Comparison of ENCODE assay signal across 12 cellular contexts in the genomic region with DNA sequence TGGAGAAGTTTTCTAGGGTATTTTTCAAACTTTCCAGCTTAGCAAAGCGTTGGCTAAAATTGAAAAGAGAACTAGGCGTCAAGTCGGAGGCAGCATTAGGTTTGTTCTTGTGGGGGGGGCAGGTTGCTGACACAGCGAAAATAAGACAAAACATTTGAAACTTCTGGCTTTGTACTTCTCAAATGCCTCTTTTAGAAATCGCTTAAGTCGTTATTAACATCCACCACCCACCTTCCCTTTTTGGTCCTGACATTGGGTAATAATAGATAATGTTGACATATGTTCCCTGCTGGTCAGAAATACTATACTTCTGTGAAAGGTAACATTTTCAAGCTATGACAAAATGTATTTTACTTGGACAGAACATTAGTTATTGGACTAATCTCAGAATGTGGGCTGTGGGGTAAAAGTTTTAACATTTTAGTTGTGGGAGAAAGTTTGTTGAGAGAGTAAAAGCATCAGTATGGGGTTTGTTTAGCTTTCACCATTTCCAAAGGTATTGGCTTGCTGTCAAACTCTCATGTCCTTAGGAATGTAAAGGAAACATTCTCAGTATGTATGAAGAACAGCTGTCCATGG.
DNase-seq lines count a peak whose midpoint lies in the region; ATAC-seq and TF ChIP-seq lines count a peak whose summit lies in the region.
"Had no signal": no experiment of that assay in that cellular context is flagged by ENCODE, and none has a peak within 500 bp of the region (broad histone marks: within the 10 kb centered on the region; RNA-seq: fewer than 3 reads in every experiment).

No MANE protein-coding gene starts in this region.

- H3K36me3 ChIP-seq in MG63 = no peaks in the 10 kb centered on the region
- H3K36me3 ChIP-seq: BLaER1 treated with 17β-estradiol and CSF1 and Interleukin-3, amounts not matched to agents 10 nM and 100 nM; ovary had no signal

- ATAC-seq in GM18502 (IDR thresholded peaks at IDR 0.05; ENCODE audit: poor library complexity, unreplicated experiment) (no peak), GM19397 (IDR thresholded peaks at IDR 0.05; ENCODE audit: unreplicated experiment) (no peak)

- H3K4me3 Mint-ChIP-seq in CD14-positive monocyte = peak overlapping the region; percentile 28 to 76

- H3K36me3 Mint-ChIP-seq in CD14-positive monocyte = no peaks in the 10 kb centered on the region

- peak overlapping the region; percentile 94 to 99 (median 97) for H3K27ac Mint-ChIP-seq in CD14-positive monocyte

- no peaks in the 10 kb centered on the region for H3K9me3 Mint-ChIP-seq in CD14-positive monocyte

- H3K27me3 Mint-ChIP-seq in CD14-positive monocyte (ENCODE audit: low read depth in 3 of 3) = no peaks in the 10 kb centered on the region

- no peaks in the 10 kb centered on the region for H3K27me3 ChIP-seq in MG63
- H3K27me3 ChIP-seq: BLaER1 treated with 17β-estradiol and CSF1 and Interleukin-3, amounts not matched to agents 10 nM and 100 nM; ovary had no signal

- intact Hi-C loops in CD14-positive monocyte (cut with micrococcal nuclease) = loop anchor here in 1 of 2 donors (5.0 to 10.0 kb wide), 2 partner anchors 47 to 86 kb away; a partner anchor contains a TSS

- H3K4me3 ChIP-seq in MG63 = no peak overlapping the region
- H3K4me3 ChIP-seq: BLaER1 treated with 17β-estradiol and CSF1 and Interleukin-3, amounts not matched to agents 10 nM and 100 nM; ovary had no signal

- DNase-seq in CD14-positive monocyte (ENCODE audit: low spot score) (peak; percentile 61), NOMO-1 treated with dmso at 0.1 percent for 144 hours (lab: John Stamatoyannopoulos, UW; ENCODE audit: unreplicated experiment) (peak; percentile 82), fibroblast of peridontal ligament (ENCODE audit: extremely low read depth) (peak; percentile 75), non-pigmented ciliary epithelial cell (ENCODE audit: low read depth) (peak; percentile 24), MG63 (no peak)
- no peak for DNase-seq in stimulated activated CD4-positive, alpha-beta T cell treated with anti-CD3 and anti-CD28 coated beads, Interleukin-4, amount 100 ng/mL, for 24 hours
- DNase-seq: dermis blood vessel endothelial cell, NCI-H748 treated with DMSO at 0.1 percent for 48 hours had no signal

- TF ChIP-seq CTCF in CD14-positive monocyte (IDR thresholded peaks at IDR 0.05) = no peak

- peaks cover 52% of the 10 kb centered on the region for H3K4me1 Mint-ChIP-seq in CD14-positive monocyte

- no peaks in the 10 kb centered on the region; the same call in 1 of the 2 replicates for H3K9me3 ChIP-seq in MG63
- H3K9me3 ChIP-seq: ovary had no signal

Comparison
In these comparisons a context has a peak if more than half of its experiments do, and no peak if none do; other contexts are left out.
1. DNase-seq: peak in CD14-positive monocyte (single experiment), NOMO-1 treated with dmso at 0.1 percent for 144 hours (single experiment), fibroblast of peridontal ligament (single experiment) and non-pigmented ciliary epithelial cell (single experiment); none in stimulated activated CD4-positive, alpha-beta T cell treated with anti-CD3 and anti-CD28 coated beads, Interleukin-4, amount 100 ng/mL, for 24 hours (single experiment) and MG63 (single experiment).